8 cellular contexts compared by ENCODE assay signal in genomic region chr4:159946983-159947645, GRCh38.
DNase-seq lines count a peak whose midpoint lies in the region; ATAC-seq and TF ChIP-seq lines count a peak whose summit lies in the region.

No MANE protein-coding gene starts in this region.

- TF ChIP-seq POLR2A in erythroblast (IDR thresholded peaks at IDR 0.05; ENCODE audit: low read length), result no peak

- no peak overlapping the region for H3K4me3 ChIP-seq in AG09309 (ENCODE audit: control insufficient read depth, low read depth, low read length)

- DNase-seq in AG09309 (ENCODE audit: low read depth) (peak; percentile 32), HPDE6-E6E7 (ENCODE audit: extremely low spot score) (peak; percentile 9), OCI-M1 (lab: John Stamatoyannopoulos, UW) (peak; percentile 83), erythroblast (lab: John Stamatoyannopoulos, UW) (peak; percentile 27 to 64), pons (ENCODE audit: low spot score) (peak; percentile 69), DMS79 (lab: John Stamatoyannopoulos, UW) (no peak)

- peak; percentile 55 for TF ChIP-seq CTCF in AG09309 (IDR thresholded peaks at IDR 0.05; ENCODE audit: control insufficient read depth, insufficient read depth, low read depth, low read length, missing control alignments)

- ATAC-seq in GM18519 (IDR thresholded peaks at IDR 0.05; ENCODE audit: low FRiP score, unreplicated experiment) (peak; percentile 71), GM21528 (IDR thresholded peaks at IDR 0.05; ENCODE audit: low FRiP score, unreplicated experiment) (no peak)
